In genomic region chr19:10720607-10721125, GRCh38 we compare ENCODE assay signal across 17 cellular contexts. TPM values are rescaled to one million over a fixed set of nuclear protein-coding genes. Genes with fewer than 3 reads are reported as not detected.
DNase-seq lines count a peak whose midpoint lies in the region; ATAC-seq and TF ChIP-seq lines count a peak whose summit lies in the region.
"Had no signal": no experiment of that assay in that cellular context is flagged by ENCODE, and none has a peak within 500 bp of the region (broad histone marks: within the 10 kb centered on the region; RNA-seq: fewer than 3 reads in every experiment).

No MANE protein-coding gene starts in this region.

- no CpG with 5 or more reads among the region's 6 CpGs for WGBS in neuronal stem cell (ENCODE audit: extremely low coverage in 2 of 2, insufficient read length in 2 of 2, insufficient replicate concordance in 1 of 2), 2 donors
- WGBS in H9 (ENCODE audit: extremely low coverage, insufficient read length, low lambda C conversion rate): no CpG with 5 or more reads among the region's 6 CpGs

- no peak overlapping the region for H4K91ac ChIP-seq in neuronal stem cell (ENCODE audit: low read depth, low read length, poor library complexity)
- H4K91ac ChIP-seq in H9 (ENCODE audit: insufficient read length, low read depth, low read length): no peak overlapping the region

- no peak for ATAC-seq in activated CD8-positive, alpha-beta memory T cell treated with anti-CD3 and anti-CD28 coated beads, Interleukin-2, amount 10 ng/mL, durations not matched to agents 7 days and 5 days
- ATAC-seq in central memory CD8-positive, alpha-beta T cell (replicated peaks; ENCODE audit: extremely low read depth, poor library complexity, severe bottlenecking): no peak
- ATAC-seq in HG03354 (IDR thresholded peaks at IDR 0.05; ENCODE audit: poor library complexity, severe bottlenecking, unreplicated experiment): no peak
- ATAC-seq: left lung; stimulated activated naive B cell treated with anti-CD40 and anti-IgM and Interleukin-4, amounts not matched to agents 10 μg/mL and 1 μg/mL and 100 μg/mL, for 72 hours had no signal

- H2BK5ac ChIP-seq in neuronal stem cell (ENCODE audit: low read length) (peak overlapping the region; percentile 59), H9 (ENCODE audit: insufficient read length, low read length) (no peak overlapping the region)

- H2BK15ac ChIP-seq in neuronal stem cell (ENCODE audit: low read length) (no peak overlapping the region), H9 (ENCODE audit: low read depth, low read length) (no peak overlapping the region)

- H2BK120ac ChIP-seq in neuronal stem cell (ENCODE audit: low read depth, low read length) (no peak overlapping the region), H9 (ENCODE audit: low read depth, low read length, poor library complexity, severe bottlenecking) (no peak overlapping the region)

- H3K4me2 ChIP-seq in neuronal stem cell (ENCODE audit: insufficient read depth, low read length, poor library complexity, severe bottlenecking) (no peak overlapping the region), H9 (ENCODE audit: insufficient read depth, insufficient read length, low read length) (no peak overlapping the region)

- H3K79me1 ChIP-seq in neuronal stem cell (ENCODE audit: low read depth, low read length) (peaks cover 24% of the 10 kb centered on the region), H9 (ENCODE audit: insufficient read depth, low read depth, low read length, poor library complexity, severe bottlenecking) (peaks cover 15% of the 10 kb centered on the region)

- no peaks in the 10 kb centered on the region for H3K36me3 ChIP-seq in CD4-positive, alpha-beta memory T cell (ENCODE audit: insufficient read depth, low read length)
- H3K36me3 ChIP-seq in neuronal stem cell (replicated peaks in 1 of 2; ENCODE audit: control insufficient read depth in 2 of 2, insufficient read depth in 2 of 2, low read length in 2 of 2): peaks cover 2 to 21% of the 10 kb centered on the region in 2 donors

- no peaks in the 10 kb centered on the region for H3K9me3 ChIP-seq in CD4-positive, alpha-beta memory T cell (ENCODE audit: control insufficient read depth in 1 of 2, low read length in 2 of 2)
- H3K9me3 ChIP-seq in neuronal stem cell (replicated peaks in 1 of 2; ENCODE audit: control insufficient read depth in 2 of 2, insufficient read depth in 1 of 2, low read depth in 1 of 2, low read length in 2 of 2): no peaks in the 10 kb centered on the region
- no peaks in the 10 kb centered on the region for H3K9me3 ChIP-seq in H9 (ENCODE audit: control insufficient read depth, low read depth, low read length)
- H3K9me3 ChIP-seq: left lung had no signal

- intact Hi-C loops in CD4-positive, alpha-beta memory T cell (cut with micrococcal nuclease): no loop called here

- H3K27me3 ChIP-seq in CD4-positive, alpha-beta memory T cell (ENCODE audit: insufficient read depth, low read length): no peaks in the 10 kb centered on the region
- H3K27me3 ChIP-seq in neuronal stem cell (ENCODE audit: control insufficient read depth in 3 of 3, insufficient read depth in 3 of 3, low read depth in 1 of 3, low read length in 3 of 3) (no peaks in the 10 kb centered on the region), H9 (ENCODE audit: insufficient read depth, low read length) (no peaks in the 10 kb centered on the region)
- H3K27me3 ChIP-seq: left lung had no signal

- H3K23me2 ChIP-seq in H9 (ENCODE audit: insufficient read length, low read depth, low read length, poor library complexity, severe bottlenecking): peaks cover 7% of the 10 kb centered on the region

- H2AFZ ChIP-seq in neuronal stem cell (ENCODE audit: low read length) (no peak overlapping the region), H9 (ENCODE audit: low read length) (no peak overlapping the region)

- POLR2A ChIA-PET in CD4-positive, alpha-beta memory T cell (lab: Charles Lee; ENCODE audit: partially characterized antibody): interaction anchor here (4.3 to 5.4 kb wide), 2 partner anchors 42 to 144 kb away, joined by 49 to 99 read pairs; no protein-coding TSS in a partner anchor

- no peak overlapping the region for H3T11ph ChIP-seq in H9 (ENCODE audit: low read length)

- H2AK5ac ChIP-seq in neuronal stem cell (ENCODE audit: low read depth, low read length): peak overlapping the region; percentile 15
- H2AK5ac ChIP-seq in H9 (ENCODE audit: insufficient read length, low read length): no peak overlapping the region

- H3K4me3 ChIP-seq in CD4-positive, alpha-beta memory T cell (ENCODE audit: low read length in 2 of 2): no peak overlapping the region
- no peak overlapping the region for H3K4me3 ChIP-seq in neuronal stem cell (ENCODE audit: low read length in 2 of 2)

- H3K9ac ChIP-seq in neuronal stem cell (ENCODE audit: low read depth, low read length, poor library complexity) (no peak overlapping the region), H9 (ENCODE audit: extremely low read depth, insufficient read length, low read length) (no peak overlapping the region)

- H3K4me1 Mint-ChIP-seq in activated CD8-positive, alpha-beta memory T cell treated with anti-CD3 and anti-CD28 coated beads, Interleukin-2, amount 10 ng/mL, durations not matched to agents 7 days and 5 days: peaks cover 50% of the 10 kb centered on the region
- peaks cover 25 to 72% (median 49%) of the 10 kb centered on the region in 4 donors for H3K4me1 Mint-ChIP-seq in CD4-positive, alpha-beta memory T cell
- H3K4me1 Mint-ChIP-seq in central memory CD8-positive, alpha-beta T cell: peaks cover 58% of the 10 kb centered on the region
- peaks cover 13 to 17% of the 10 kb centered on the region in 2 experiments for H3K4me1 Mint-ChIP-seq in H9

- TF ChIP-seq CTCF in H9 (conservative IDR thresholded peaks at IDR 0.05): no peak

- DNase-seq in activated CD8-positive, alpha-beta memory T cell treated with anti-CD3 and anti-CD28 coated beads, Interleukin-2, amount 10 ng/mL, durations not matched to agents 7 days and 5 days: no peak
- DNase-seq in activated CD8-positive, alpha-beta memory T cell treated with anti-CD3 and anti-CD28 coated beads, Interleukin-2, amount 50 U/mL, for 48 hours: no peak
- DNase-seq in CD4-positive, alpha-beta memory T cell: peak in 1 of 5 donors; percentile 4
- no peak for DNase-seq in central memory CD8-positive, alpha-beta T cell (ENCODE audit: low spot score in 2 of 2)
- no peak for DNase-seq in neuronal stem cell (ENCODE audit: low spot score)
- DNase-seq in H9: no peak
- DNase-seq in DMS 273 treated with DMSO at 0.1 percent for 48 hours (lab: John Stamatoyannopoulos, UW): no peak
- DNase-seq: activated gamma-delta T cell treated with Interleukin-2 at 50 U/mL for 16 hours; foreskin fibroblast; left lung; MM.1S; NCI-H187; NCI-H446; stimulated activated naive B cell treated with anti-CD40 and anti-IgM and Interleukin-4, amounts not matched to agents 10 μg/mL and 1 μg/mL and 100 μg/mL, for 72 hours; SW 1271 had no signal

- H2BK12ac ChIP-seq in neuronal stem cell (ENCODE audit: low read length): no peak overlapping the region
- no peak overlapping the region for H2BK12ac ChIP-seq in H9 (ENCODE audit: insufficient read length, low read depth, low read length)

- CTCF ChIA-PET in activated CD8-positive, alpha-beta memory T cell treated with anti-CD3 and anti-CD28 coated beads, Interleukin-2, amount 10 ng/mL, durations not matched to agents 7 days and 5 days (lab: Charles Lee): interaction anchor here (0.8 to 6.6 kb wide), 8 partner anchors 11 to 144 kb away, joined by 3 to 132 read pairs (median 4); no protein-coding TSS in a partner anchor
- CTCF ChIA-PET in CD4-positive, alpha-beta memory T cell (lab: Charles Lee; ENCODE audit: partially characterized antibody): interaction anchor here (1.8 to 2.0 kb wide), 2 partner anchors 100 to 145 kb away, joined by 5 to 9 read pairs; no protein-coding TSS in a partner anchor

- H3K14ac ChIP-seq in neuronal stem cell (ENCODE audit: low read length) (no peak overlapping the region), H9 (ENCODE audit: insufficient read depth, low read length) (no peak overlapping the region)

- peaks cover 53% of the 10 kb centered on the region for H3K4me1 ChIP-seq in CD4-positive, alpha-beta memory T cell (ENCODE audit: insufficient read depth, low read length)
- H3K4me1 ChIP-seq in neuronal stem cell (ENCODE audit: control insufficient read depth in 2 of 2, insufficient read depth in 1 of 2, low read depth in 1 of 2, low read length in 2 of 2) (peaks cover 7 to 14% of the 10 kb centered on the region in 2 donors), H9 (ENCODE audit: insufficient read depth, low read length) (no peaks in the 10 kb centered on the region)

- no peak overlapping the region for H3K4me3 Mint-ChIP-seq in activated CD8-positive, alpha-beta memory T cell treated with anti-CD3 and anti-CD28 coated beads, Interleukin-2, amount 10 ng/mL, durations not matched to agents 7 days and 5 days
- H3K4me3 Mint-ChIP-seq in CD4-positive, alpha-beta memory T cell: peak overlapping the region in 7 of 8 donors; percentile 20 to 70 (median 46)
- H3K4me3 Mint-ChIP-seq in central memory CD8-positive, alpha-beta T cell: peak overlapping the region; percentile 98
- H3K4me3 Mint-ChIP-seq in H9: no peak overlapping the region

- H3K79me2 ChIP-seq in H9 (ENCODE audit: insufficient read depth, low read length): peaks cover 44% of the 10 kb centered on the region; the same call in 1 of the 2 replicates

- H3K27ac Mint-ChIP-seq in activated CD8-positive, alpha-beta memory T cell treated with anti-CD3 and anti-CD28 coated beads, Interleukin-2, amount 10 ng/mL, durations not matched to agents 7 days and 5 days: peak overlapping the region; percentile 19
- peak overlapping the region in 5 of 7 donors; percentile 47 to 88 (median 57) for H3K27ac Mint-ChIP-seq in CD4-positive, alpha-beta memory T cell
- peak overlapping the region; percentile 96 for H3K27ac Mint-ChIP-seq in central memory CD8-positive, alpha-beta T cell (ENCODE audit: low read depth)
- no peak overlapping the region for H3K27ac Mint-ChIP-seq in H9

- peaks cover 29% of the 10 kb centered on the region for H3K36me3 Mint-ChIP-seq in activated CD8-positive, alpha-beta memory T cell treated with anti-CD3 and anti-CD28 coated beads, Interleukin-2, amount 10 ng/mL, durations not matched to agents 7 days and 5 days
- peaks cover 0 to 24% of the 10 kb centered on the region in 2 donors for H3K36me3 Mint-ChIP-seq in CD4-positive, alpha-beta memory T cell
- peaks cover 20% of the 10 kb centered on the region for H3K36me3 Mint-ChIP-seq in central memory CD8-positive, alpha-beta T cell (ENCODE audit: insufficient read depth)
- peaks cover 0 to 4% (median 2%) of the 10 kb centered on the region in 3 experiments; a peak in 3 of 7 replicates for H3K36me3 Mint-ChIP-seq in H9 (ENCODE audit: insufficient read depth in 1 of 3, low read depth in 3 of 3)

- H4K8ac ChIP-seq in neuronal stem cell (ENCODE audit: low read depth, low read length): no peak overlapping the region
- H4K8ac ChIP-seq in H9 (replicated peaks; ENCODE audit: insufficient read length, low read depth, low read length): no peak overlapping the region

- H3K18ac ChIP-seq in neuronal stem cell (ENCODE audit: low read length): no peak overlapping the region
- H3K18ac ChIP-seq in H9 (ENCODE audit: insufficient read length, low read depth, low read length): no peak overlapping the region

- H3K56ac ChIP-seq in H9 (ENCODE audit: insufficient read length, low read depth, low read length): no peak overlapping the region

- H4K20me1 ChIP-seq in H9 (ENCODE audit: control insufficient read depth, insufficient read depth, insufficient read length): peaks cover 2% of the 10 kb centered on the region

- no peak overlapping the region for H3K23ac ChIP-seq in neuronal stem cell (ENCODE audit: low read depth, low read length, poor library complexity)
- H3K23ac ChIP-seq in H9 (ENCODE audit: insufficient read length, low read depth, low read length): no peak overlapping the region

- no peak overlapping the region for H3K27ac ChIP-seq in CD4-positive, alpha-beta memory T cell (ENCODE audit: low read depth, low read length)
- no peak overlapping the region for H3K27ac ChIP-seq in neuronal stem cell (replicated peaks; ENCODE audit: low read length)
- H3K27ac ChIP-seq in H9 (ENCODE audit: insufficient read length, low read depth, low read length): no peak overlapping the region
- H3K27ac ChIP-seq: coronary artery had no signal

- H3K9me3 Mint-ChIP-seq in activated CD8-positive, alpha-beta memory T cell treated with anti-CD3 and anti-CD28 coated beads, Interleukin-2, amount 10 ng/mL, durations not matched to agents 7 days and 5 days (ENCODE audit: low read depth): no peaks in the 10 kb centered on the region
- peaks cover 0 to 2% (median 0%) of the 10 kb centered on the region in 8 donors for H3K9me3 Mint-ChIP-seq in CD4-positive, alpha-beta memory T cell
- H3K9me3 Mint-ChIP-seq in central memory CD8-positive, alpha-beta T cell: no peaks in the 10 kb centered on the region
- no peaks in the 10 kb centered on the region for H3K9me3 Mint-ChIP-seq in H9
- H3K9me3 Mint-ChIP-seq: stimulated activated naive B cell treated with anti-CD40 and anti-IgM and Interleukin-4, amounts not matched to agents 10 μg/mL and 1 μg/mL and 100 μg/mL, for 72 hours had no signal

- H3K4ac ChIP-seq in neuronal stem cell (ENCODE audit: low read length): no peak overlapping the region
- no peak overlapping the region for H3K4ac ChIP-seq in H9 (ENCODE audit: low read depth, low read length)

- no peak overlapping the region for H2BK20ac ChIP-seq in H9 (ENCODE audit: low read depth, low read length, poor library complexity, severe bottlenecking)

- H4K5ac ChIP-seq in H9 (ENCODE audit: insufficient read length, low read depth, low read length): no peak overlapping the region

- H3K27me3 Mint-ChIP-seq in activated CD8-positive, alpha-beta memory T cell treated with anti-CD3 and anti-CD28 coated beads, Interleukin-2, amount 10 ng/mL, durations not matched to agents 7 days and 5 days: no peaks in the 10 kb centered on the region
- no peaks in the 10 kb centered on the region for H3K27me3 Mint-ChIP-seq in CD4-positive, alpha-beta memory T cell
- H3K27me3 Mint-ChIP-seq in central memory CD8-positive, alpha-beta T cell: no peaks in the 10 kb centered on the region
- H3K27me3 Mint-ChIP-seq in H9 (ENCODE audit: low read depth): no peaks in the 10 kb centered on the region
- H3K27me3 Mint-ChIP-seq: stimulated activated naive B cell treated with anti-CD40 and anti-IgM and Interleukin-4, amounts not matched to agents 10 μg/mL and 1 μg/mL and 100 μg/mL, for 72 hours had no signal

RNA-seq across cellular contexts. Expression of gene DNM2, which starts 2.8 kb away (rescaled TPM):
- total RNA-seq in activated CD8-positive, alpha-beta memory T cell treated with anti-CD3 and anti-CD28 coated beads, Interleukin-2, amount 10 ng/mL, durations not matched to agents 7 days and 5 days: 100 to 1,000 TPM; 267 to 315 TPM
- 100 to 1,000 TPM; 245 to 272 TPM for total RNA-seq in CD4-positive, alpha-beta memory T cell
- polyA plus RNA-seq in CD4-positive, alpha-beta memory T cell: 100 to 1,000 TPM in 1 of 2 donors, 10 to 100 TPM in 1; 46.3 to 103 TPM
- 49.9 TPM for polyA plus RNA-seq in neuronal stem cell (2013, experiment 1 of 2)
- polyA plus RNA-seq in neuronal stem cell (2013, experiment 2 of 2): 49.9 TPM
- total RNA-seq in H9 (2021): 136 and 152 TPM in 2 replicates

RNA-seq across cellular contexts. Expression of gene QTRT1, which starts 19.4 kb away (rescaled TPM):
- total RNA-seq in activated CD8-positive, alpha-beta memory T cell treated with anti-CD3 and anti-CD28 coated beads, Interleukin-2, amount 10 ng/mL, durations not matched to agents 7 days and 5 days: 10 to 100 TPM; 40.1 to 48.8 TPM
- total RNA-seq in CD4-positive, alpha-beta memory T cell: 10 to 100 TPM; 36.2 to 39.9 TPM
- polyA plus RNA-seq in CD4-positive, alpha-beta memory T cell: 10 to 100 TPM; 40.3 to 66.0 TPM
- 17.9 TPM for polyA plus RNA-seq in neuronal stem cell (2013, experiment 1 of 2)
- polyA plus RNA-seq in neuronal stem cell (2013, experiment 2 of 2): 16.9 TPM
- 63.1 and 63.6 TPM in 2 replicates for total RNA-seq in H9 (2021)

Comparison
In these comparisons a context has a peak if more than half of its experiments do, and no peak if none do; other contexts are left out.
1. H3K27ac Mint-ChIP-seq: peak in activated CD8-positive, alpha-beta memory T cell treated with anti-CD3 and anti-CD28 coated beads, Interleukin-2, amount 10 ng/mL, durations not matched to agents 7 days and 5 days (single experiment), CD4-positive, alpha-beta memory T cell (5 of 7) and central memory CD8-positive, alpha-beta T cell (single experiment); none in H9 (0 of 3).
2. H3K4me3 Mint-ChIP-seq: peak in CD4-positive, alpha-beta memory T cell (7 of 8) and central memory CD8-positive, alpha-beta T cell (single experiment); none in activated CD8-positive, alpha-beta memory T cell treated with anti-CD3 and anti-CD28 coated beads, Interleukin-2, amount 10 ng/mL, durations not matched to agents 7 days and 5 days (single experiment) and H9 (0 of 2).